In the genomic region with DNA sequence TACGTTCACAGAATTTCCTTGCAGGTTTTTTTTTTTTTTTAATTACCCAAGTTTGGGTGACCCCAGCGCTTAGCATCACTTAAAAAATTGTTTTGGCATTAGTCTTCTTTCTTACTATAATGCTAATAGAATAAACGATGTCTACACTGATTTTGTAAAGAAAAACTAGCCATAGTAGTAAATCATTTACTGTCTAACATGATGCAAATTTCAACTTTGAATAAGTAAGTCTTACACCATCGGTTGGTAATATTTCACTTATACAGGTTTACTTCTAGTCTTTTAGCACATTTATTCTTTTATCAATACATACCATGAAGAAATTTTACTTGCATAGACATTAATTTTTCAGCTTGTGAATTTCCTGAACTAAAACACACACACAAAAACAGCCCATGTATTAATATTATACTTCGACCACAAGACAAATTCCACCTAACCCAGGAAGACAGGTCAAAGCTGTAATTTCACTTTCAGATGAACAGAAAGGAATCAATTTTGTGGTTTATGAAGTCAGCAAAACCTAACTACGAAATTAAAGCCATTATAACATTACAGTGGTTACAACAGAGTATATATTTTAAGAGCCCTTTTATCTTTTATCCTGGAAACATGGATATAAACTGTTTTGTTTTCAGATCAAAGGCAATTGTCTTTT, we compare ENCODE assay signal across 8 cellular contexts. TPM values are rescaled to one million over a fixed set of nuclear protein-coding genes. Genes with fewer than 3 reads are reported as not detected.
DNase-seq lines count a peak whose midpoint lies in the region; ATAC-seq, FAIRE-seq and TF ChIP-seq lines count a peak whose summit lies in the region.

No MANE protein-coding gene starts in this region.

- H2BK15ac ChIP-seq in IMR-90 (ENCODE audit: low read depth, low read length): no peak overlapping the region

- peak overlapping the region; percentile 37 for H3K4me2 ChIP-seq in IMR-90 (ENCODE audit: low read depth, low read length)
- peak overlapping the region; percentile 88 for H3K4me2 ChIP-seq in endothelial cell of umbilical vein (ENCODE audit: insufficient read depth, low read length)

- WGBS in right cardiac atrium: 65% methylated on average over 6 of the region's 6 CpGs
- 100% methylated on average over 1 of the region's 6 CpGs; no CpG with 5 or more reads in 1 of the 2 experiments for WGBS in IMR-90 (ENCODE audit: extremely low coverage in 2 of 2, insufficient read length in 1 of 2), 2 experiments

- no peak overlapping the region for H2BK20ac ChIP-seq in IMR-90 (ENCODE audit: low read depth, low read length)

- dilution Hi-C loops in IMR-90 (cut with HindIII; ENCODE audit: low sequenced_read_pairs, unreplicated experiment): no loop called here
- dilution Hi-C loops in endothelial cell of umbilical vein (cut with MboI; ENCODE audit: extremely low pct_ligation_motif_present, low sequenced_read_pairs): no loop called here

- BruUV-seq in IMR-90 (replicated peaks; lab: Mats Ljungman, UMichigan) (no TSS peak), endothelial cell of umbilical vein (replicated peaks; lab: Mats Ljungman, UMichigan) (no TSS peak)

- in situ Hi-C loops in IMR-90 (cut with MboI; ENCODE audit: low sequenced_read_pairs): no loop called here

- no peaks in the 10 kb centered on the region for H3K4me1 ChIP-seq in right cardiac atrium (ENCODE audit: control insufficient read depth, insufficient read depth, low read length)
- peaks cover 3% of the 10 kb centered on the region for H3K4me1 ChIP-seq in IMR-90 (ENCODE audit: control insufficient read depth, insufficient read depth, low read length)
- peaks cover 62% of the 10 kb centered on the region for H3K4me1 ChIP-seq in endothelial cell of umbilical vein (ENCODE audit: control insufficient read depth, extremely low read depth, insufficient read depth, low read length)

- H3K9me1 ChIP-seq in IMR-90 (ENCODE audit: insufficient read depth, low read length) (no peaks in the 10 kb centered on the region), endothelial cell of umbilical vein (replicated peaks; ENCODE audit: control insufficient read depth, extremely low read depth, insufficient read depth, low read length) (no peaks in the 10 kb centered on the region)

- POLR2A ChIA-PET in IMR-90 (lab: Charles Lee; ENCODE audit: unreplicated experiment): no interaction called here
- POLR2A ChIA-PET in endothelial cell of umbilical vein (lab: Charles Lee): interaction anchor here (1.3 kb wide), 1 partner anchor 20 kb away, joined by 3 read pairs; no protein-coding TSS in a partner anchor

- intact Hi-C loops in right cardiac atrium (cut with DNase I): no loop called here
- intact Hi-C loops in Right ventricle myocardium inferior (cut with DNase I): no loop called here
- intact Hi-C loops in IMR-90 (cut with micrococcal nuclease): no loop called here
- intact Hi-C loops in endothelial cell of umbilical vein (cut with micrococcal nuclease): no loop called here

- no peak for TF ChIP-seq CTCF in IMR-90 (conservative IDR thresholded peaks at IDR 0.05; ENCODE audit: low read depth, low read length)
- no peak for TF ChIP-seq CTCF in endothelial cell of umbilical vein (IDR thresholded peaks at IDR 0.05; ENCODE audit: extremely low read depth in 1 of 2, insufficient read depth in 1 of 2, low read depth in 1 of 2, low read length in 2 of 2)

- no peak overlapping the region for H4K5ac ChIP-seq in IMR-90 (ENCODE audit: low read depth, low read length)

- TF ChIP-seq POLR2A in IMR-90 (IDR thresholded peaks at IDR 0.05; ENCODE audit: low read depth, low read length): no peak
- TF ChIP-seq POLR2A in endothelial cell of umbilical vein (IDR thresholded peaks at IDR 0.05; ENCODE audit: low read depth, low read length): no peak
- TF ChIP-seq POLR2A in GM18505 (IDR thresholded peaks at IDR 0.05; ENCODE audit: borderline replicate concordance, extremely low read depth, insufficient read depth, insufficient read length): no peak

- no peak overlapping the region for H2BK5ac ChIP-seq in IMR-90 (ENCODE audit: low read depth, low read length, poor library complexity, severe bottlenecking)

- H3K27ac ChIP-seq in right cardiac atrium (ENCODE audit: low read length): no peak overlapping the region
- no peak overlapping the region for H3K27ac ChIP-seq in IMR-90 (ENCODE audit: insufficient read depth, low read length)
- H3K27ac ChIP-seq in endothelial cell of umbilical vein (ENCODE audit: insufficient read depth, low read depth, low read length): no peak overlapping the region

- no peak overlapping the region for H2AK9ac ChIP-seq in IMR-90 (replicated peaks; ENCODE audit: low read depth, low read length, poor library complexity)

- H3K4me3 ChIP-seq in right cardiac atrium (ENCODE audit: low read length) (peak overlapping the region; percentile 96), IMR-90 (ENCODE audit: insufficient read depth, low read depth, low read length) (no peak overlapping the region), endothelial cell of umbilical vein (replicated peaks in 1 of 3; ENCODE audit: insufficient read depth in 1 of 3, low read depth in 1 of 3, low read length in 3 of 3) (peak overlapping the region in 2 of 3 experiments; percentile 99 to 100)

- no peak for FAIRE-seq in endothelial cell of umbilical vein (lab: Jason Lieb, UNC)

- no peak for TF ChIP-seq RAD21 in IMR-90 (IDR thresholded peaks at IDR 0.05; ENCODE audit: low read length)

- DNase-seq in right cardiac atrium: no peak
- DNase-seq in Right ventricle myocardium inferior (ENCODE audit: missing footprints): no peak
- no peak for DNase-seq in IMR-90
- no peak for DNase-seq in endothelial cell of umbilical vein (ENCODE audit: low read depth, low spot score)
- DNase-seq in D341Med (ENCODE audit: low spot score): no peak
- no peak for DNase-seq in AG08395 (ENCODE audit: low spot score)
- DNase-seq in GM03348 (ENCODE audit: low spot score): no peak

- H4K8ac ChIP-seq in IMR-90 (ENCODE audit: low read depth in 2 of 2, low read length in 2 of 2): no peak overlapping the region

- H3K14ac ChIP-seq in IMR-90 (replicated peaks; ENCODE audit: low read depth, low read length): no peak overlapping the region

- no peak overlapping the region for H2BK120ac ChIP-seq in IMR-90 (ENCODE audit: low read depth, low read length)

- peaks cover 10 to 16% of the 10 kb centered on the region in 2 experiments; a peak in 3 of 4 replicates for H3K79me1 ChIP-seq in IMR-90 (ENCODE audit: low read depth in 1 of 2, low read length in 2 of 2)

- H2AK5ac ChIP-seq in IMR-90 (ENCODE audit: low read depth, low read length): no peak overlapping the region

- H3K9me3 ChIP-seq in right cardiac atrium (ENCODE audit: control insufficient read depth, low read length): no peaks in the 10 kb centered on the region
- no peaks in the 10 kb centered on the region for H3K9me3 ChIP-seq in IMR-90 (ENCODE audit: control insufficient read depth, insufficient read depth, low read length)
- no peaks in the 10 kb centered on the region for H3K9me3 ChIP-seq in endothelial cell of umbilical vein (replicated peaks; ENCODE audit: control insufficient read depth, insufficient read depth, low read length)

- H3K56ac ChIP-seq in IMR-90 (ENCODE audit: extremely low read depth, insufficient read depth, low read length): no peak overlapping the region

- H4K20me1 ChIP-seq in IMR-90 (ENCODE audit: insufficient read depth, low read length) (peaks cover 23% of the 10 kb centered on the region; the same call in 1 of the 2 replicates), endothelial cell of umbilical vein (replicated peaks; ENCODE audit: control insufficient read depth, extremely low read depth, insufficient read depth, low read length) (peaks cover 18% of the 10 kb centered on the region)

- H3K18ac ChIP-seq in IMR-90 (ENCODE audit: low read depth, low read length): no peak overlapping the region

- H3K36me3 ChIP-seq in IMR-90 (ENCODE audit: control insufficient read depth, insufficient read depth, low read length): no peaks in the 10 kb centered on the region
- H3K36me3 ChIP-seq in endothelial cell of umbilical vein (ENCODE audit: control insufficient read depth in 2 of 2, extremely low read depth in 1 of 2, insufficient read depth in 2 of 2, low read length in 2 of 2): no peaks in the 10 kb centered on the region

- H3K79me2 ChIP-seq in endothelial cell of umbilical vein (ENCODE audit: control insufficient read depth, insufficient read depth, low read length): peaks cover 69% of the 10 kb centered on the region

- no peak overlapping the region for H4K91ac ChIP-seq in IMR-90 (ENCODE audit: insufficient read depth, low read depth, low read length)

- no peak overlapping the region for H3K4ac ChIP-seq in IMR-90 (ENCODE audit: low read depth, low read length)

- CTCF ChIA-PET in IMR-90 (lab: Yijun Ruan, JAX): no interaction called here
- CTCF ChIA-PET in endothelial cell of umbilical vein (lab: Charles Lee): interaction anchor here (2.0 to 9.3 kb wide), 2 partner anchors 21 to 29 kb away, joined by 6 to 138 read pairs; no protein-coding TSS in a partner anchor

- H3K27me3 ChIP-seq in right cardiac atrium (ENCODE audit: control insufficient read depth, insufficient read depth): no peaks in the 10 kb centered on the region
- no peaks in the 10 kb centered on the region for H3K27me3 ChIP-seq in IMR-90 (ENCODE audit: control insufficient read depth, insufficient read depth, low read length)
- no peaks in the 10 kb centered on the region for H3K27me3 ChIP-seq in endothelial cell of umbilical vein (ENCODE audit: control insufficient read depth in 2 of 2, insufficient read depth in 2 of 2, low read length in 2 of 2)

- H2AFZ ChIP-seq in IMR-90 (replicated peaks; ENCODE audit: low read length, poor library complexity) (no peak overlapping the region), endothelial cell of umbilical vein (ENCODE audit: low read depth, low read length) (no peak overlapping the region)

- H3K9ac ChIP-seq in IMR-90 (ENCODE audit: low read depth, low read length): 0 out of 2 replicates have a peak overlapping the region, but pooled peaks have one; percentile 11
- H3K9ac ChIP-seq in endothelial cell of umbilical vein (replicated peaks; ENCODE audit: extremely low read depth, insufficient read depth, low read length): peak overlapping the region; percentile 35

- H3K23ac ChIP-seq in IMR-90 (ENCODE audit: low read depth, low read length): no peak overlapping the region; the same call in 1 of the 2 replicates

- ATAC-seq in right cardiac atrium: no peak
- no peak for ATAC-seq in Right ventricle myocardium inferior
- ATAC-seq in IMR-90 (ENCODE audit: low read depth): no peak
- ATAC-seq in GM18505 (IDR thresholded peaks at IDR 0.05; ENCODE audit: unreplicated experiment): no peak

RNA-seq across cellular contexts. Expression of gene YES1, which starts 1.9 kb away (rescaled TPM):
- total RNA-seq in right cardiac atrium (10 to 100 TPM; 22.4 to 25.9 (median 25.1) TPM), Right ventricle myocardium inferior (23.5 TPM), IMR-90 (2012; rRNA removed) (62.0 and 96.9 TPM in 2 replicates), endothelial cell of umbilical vein (79.5 and 92.3 TPM in 2 replicates)
- polyA plus RNA-seq in right cardiac atrium (9.2 TPM), IMR-90 (2012; rRNA removed) (14.2 and 16.7 TPM in 2 replicates), endothelial cell of umbilical vein (12.6 and 16.5 TPM in 2 replicates)
- polyA plus RNA-seq in IMR-90 (2012; cell fraction: cytosol; rRNA removed): 4.6 and 7.7 TPM in 2 replicates
- polyA plus RNA-seq in IMR-90 (2012; cell fraction: nucleus; rRNA removed; ENCODE audit: low replicate concordance): 5.3 and 9.6 TPM in 2 replicates
- polyA plus RNA-seq in endothelial cell of umbilical vein (2011; cell fraction: cytosol; rRNA removed): 21.8 TPM in 2 replicates
- polyA plus RNA-seq in endothelial cell of umbilical vein (2011; cell fraction: nucleus; rRNA removed): 21.1 and 22.8 TPM in 2 replicates
- 33.8 and 60.1 TPM in 2 replicates for polyA plus RNA-seq in endothelial cell of umbilical vein (2012)
- polyA minus RNA-seq in endothelial cell of umbilical vein: 44.8 and 59.8 TPM in 2 replicates
- 20.6 TPM for polyA minus RNA-seq in endothelial cell of umbilical vein (2011; cell fraction: cytosol; rRNA and poly(A)+ RNA removed)
- 15.7 and 28.6 TPM in 2 replicates for polyA minus RNA-seq in endothelial cell of umbilical vein (2011; cell fraction: nucleus; rRNA and poly(A)+ RNA removed)
